ENCODE assay signal across 8 cellular contexts in genomic region chr16:11257131-11257938, GRCh38. TPM values are rescaled to one million over a fixed set of nuclear protein-coding genes. Genes with fewer than 3 reads are reported as not detected.
A peak's percentile ranks its signal among the peaks of the same experiment; 100 is the strongest.
DNase-seq lines count a peak whose midpoint lies in the region; ATAC-seq and TF ChIP-seq lines count a peak whose summit lies in the region.

No MANE protein-coding gene starts in this region.

- H3K27me3 ChIP-seq in dorsolateral prefrontal cortex = no peaks in the 10 kb centered on the region

- DNase-seq in AG09319 (ENCODE audit: extremely low read depth, low read depth) (peak; percentile 44), H4 (ENCODE audit: low spot score) (peak; percentile 85), NCI-H345 treated with DMSO at 0.1 percent for 48 hours (lab: John Stamatoyannopoulos, UW; ENCODE audit: unreplicated experiment) (peak; percentile 50), dorsolateral prefrontal cortex (peak; percentile 48 to 82 (median 75)), left kidney (ENCODE audit: low read depth, low spot score) (peak; percentile 93)
- DNase-seq in activated CD4-positive, alpha-beta T cell treated with anti-CD3 and anti-CD28 coated beads for 1 hour = peak; percentile 34
- DNase-seq in stimulated activated CD4-positive, alpha-beta T cell treated with anti-CD3 and anti-CD28 coated beads, Interleukin-15, amount 100 ng/mL, for 24 hours = peak; percentile 77

- no peak for ATAC-seq in GM18861 (IDR thresholded peaks at IDR 0.05; ENCODE audit: unreplicated experiment)

- intact Hi-C loops in dorsolateral prefrontal cortex (cut with DNase I) = loop anchor here (5.0 kb wide), 1 partner anchor 90 kb away; the partner anchor contains the start of gene RMI2 (in 2 of the 2)

- H3K27ac ChIP-seq in dorsolateral prefrontal cortex = peak overlapping the region in 33 of 59 donors; percentile 62 to 97 (median 93)

- peak overlapping the region; percentile 59 to 96 (median 82) for H3K4me3 ChIP-seq in dorsolateral prefrontal cortex

- TF ChIP-seq CTCF in AG09319 (IDR thresholded peaks at IDR 0.05; ENCODE audit: low read depth, low read length) (peak; percentile 83), dorsolateral prefrontal cortex (IDR thresholded peaks at IDR 0.05 in 54 of 56, conservative IDR thresholded peaks at IDR 0.05 in 2 of 56; ENCODE audit: low read depth in 1 of 56, partially characterized antibody in 56 of 56) (peak; percentile 42 to 82 (median 72))

RNA-seq across cellular contexts. Expression of gene SOCS1, which starts 1.3 kb away (rescaled TPM):
- total RNA-seq in H4 (2014; rRNA removed; shearing (Covaris generic)) = 0.39 and 1.3 TPM in 2 replicates
- total RNA-seq in dorsolateral prefrontal cortex = 1 to 10 TPM in 25 of 120 experiments, under 1 TPM in 63, not detected in 32; 0.28 to 3.7 (median 0.76) TPM

RNA-seq across cellular contexts. Expression of gene TNP2, which starts 11.8 kb away (rescaled TPM):
- not detected in 2 replicates for total RNA-seq in H4 (2014; rRNA removed; shearing (Covaris generic))
- total RNA-seq in dorsolateral prefrontal cortex = not detected

RNA-seq across cellular contexts. Expression of gene PRM3, which starts 16.1 kb away (rescaled TPM):
- total RNA-seq in H4 (2014; rRNA removed; shearing (Covaris generic)) = not detected in 2 replicates
- not detected for total RNA-seq in dorsolateral prefrontal cortex

RNA-seq across cellular contexts. Expression of gene PRM2, which starts 18.9 kb away (rescaled TPM):
- not detected in 2 replicates for total RNA-seq in H4 (2014; rRNA removed; shearing (Covaris generic))
- total RNA-seq in dorsolateral prefrontal cortex = not detected

RNA-seq across cellular contexts. Expression of gene PRM1, which starts 23.8 kb away (rescaled TPM):
- not detected in 2 replicates for total RNA-seq in H4 (2014; rRNA removed; shearing (Covaris generic))
- not detected for total RNA-seq in dorsolateral prefrontal cortex

Comparison
In these comparisons a context has a peak if more than half of its experiments do, and no peak if none do; other contexts are left out.
1. DNase-seq: peak in every context shown above with its lines; median percentile 93 in left kidney; 85 in H4; 77 in stimulated activated CD4-positive, alpha-beta T cell treated with anti-CD3 and anti-CD28 coated beads, Interleukin-15, amount 100 ng/mL, for 24 hours; 75 in dorsolateral prefrontal cortex; 50 in NCI-H345 treated with DMSO at 0.1 percent for 48 hours; 44 in AG09319; 34 in activated CD4-positive, alpha-beta T cell treated with anti-CD3 and anti-CD28 coated beads for 1 hour.